ENCODE assay signal across 16 cellular contexts in genomic region chr1:55724551-55725325, GRCh38.
DNase-seq lines count a peak whose midpoint lies in the region; ATAC-seq and TF ChIP-seq lines count a peak whose summit lies in the region.
"Had no signal": no experiment of that assay in that cellular context is flagged by ENCODE, and none has a peak within 500 bp of the region (broad histone marks: within the 10 kb centered on the region; RNA-seq: fewer than 3 reads in every experiment).

No MANE protein-coding gene starts in this region.

- peaks cover 0 to under 1% (median 0%) of the 10 kb centered on the region in 9 donors for H3K4me1 ChIP-seq in heart right ventricle
- H3K4me1 ChIP-seq: parathyroid adenoma had no signal

- intact Hi-C loops in Right ventricle myocardium inferior (cut with DNase I) = no loop called here
- intact Hi-C loops in heart right ventricle (cut with DNase I) = no loop called here
- intact Hi-C loops in left cardiac atrium (cut with DNase I) = no loop called here

- H3K36me3 ChIP-seq in heart right ventricle = no peaks in the 10 kb centered on the region
- H3K36me3 ChIP-seq: thoracic aorta had no signal

- ATAC-seq in Right ventricle myocardium inferior (no peak), heart right ventricle (no peak), left cardiac atrium (no peak)
- ATAC-seq: esophagus mucosa had no signal

- H3K27me3 ChIP-seq in heart right ventricle = no peaks in the 10 kb centered on the region

- WGBS in heart right ventricle, 2 donors = 93% methylated on average over 7 of the region's 7 CpGs

- TF ChIP-seq CTCF in heart right ventricle (IDR thresholded peaks at IDR 0.05) (no peak), fibroblast of the aortic adventitia (IDR thresholded peaks at IDR 0.05; ENCODE audit: insufficient read depth, low read length) (no peak)

- H3K4me3 ChIP-seq in heart right ventricle = no peak overlapping the region
- no peak overlapping the region for H3K4me3 ChIP-seq in fibroblast of the aortic adventitia (ENCODE audit: low read depth, low read length)
- H3K4me3 ChIP-seq: thoracic aorta had no signal

- H3K27ac ChIP-seq in heart right ventricle = no peak overlapping the region
- H3K27ac ChIP-seq: parathyroid adenoma, thoracic aorta had no signal

- peak; percentile 34 for DNase-seq in Right ventricle myocardium inferior (ENCODE audit: missing footprints)
- no peak for DNase-seq in heart right ventricle
- peak; percentile 8 for DNase-seq in SW480 (ENCODE audit: low spot score)
- peak; percentile 96 for DNase-seq in fibroblast of the aortic adventitia (ENCODE audit: low read depth)
- DNase-seq in GM19240 (ENCODE audit: insufficient read length, low spot score) = no peak
- DNase-seq in NCI-H1694 treated with DMSO at 0.1 percent for 48 hours (lab: John Stamatoyannopoulos, UW) = no peak
- DNase-seq in epidermal melanocyte (ENCODE audit: insufficient read length, low spot score) = no peak
- no peak for DNase-seq in left cardiac atrium
- DNase-seq: activated CD4-positive, alpha-beta memory T cell treated with anti-CD3 and anti-CD28 coated beads for 36 hours; activated gamma-delta T cell; cerebellar nuclear complex; immature natural killer cell; NCI-H1105 treated with DMSO at 0.1 percent for 48 hours had no signal

- no peaks in the 10 kb centered on the region for H3K9me3 ChIP-seq in heart right ventricle
- H3K9me3 ChIP-seq: thoracic aorta had no signal

Comparison
In these comparisons a context has a peak if more than half of its experiments do, and no peak if none do; other contexts are left out.
1. DNase-seq: peak in Right ventricle myocardium inferior (single experiment), SW480 (single experiment) and fibroblast of the aortic adventitia (single experiment); none in heart right ventricle (0 of 2), GM19240 (single experiment), NCI-H1694 treated with DMSO at 0.1 percent for 48 hours (single experiment), epidermal melanocyte (single experiment) and left cardiac atrium (single experiment).